Comparison of ENCODE assay signal across 29 cellular contexts in genomic region chr15:68244235-68244634, GRCh38.
"Had no signal": no experiment of that assay in that cellular context is flagged by ENCODE, and none has a peak within 500 bp of the region (broad histone marks: within the 10 kb centered on the region; RNA-seq: fewer than 3 reads in every experiment).

No MANE protein-coding gene starts in this region.

- H3K27me3 Mint-ChIP-seq: dendritic cell treated with granulocyte-macrophage colony-stimulating factor and Interleukin-4, amounts not matched to agents 40 ng/mL and 50 ng/mL, for 4 days had no signal

- H3K27ac Mint-ChIP-seq: dendritic cell treated with granulocyte-macrophage colony-stimulating factor and Interleukin-4, amounts not matched to agents 40 ng/mL and 50 ng/mL, for 4 days; effector memory CD8-positive, alpha-beta T cell; endodermal cell had no signal

- H3K9me3 Mint-ChIP-seq: effector memory CD8-positive, alpha-beta T cell had no signal

- H3K4me3 ChIP-seq: colonic mucosa, coronary artery, dorsolateral prefrontal cortex, esophagus muscularis mucosa, esophagus squamous epithelium, gastrocnemius medialis, gastroesophageal sphincter, heart left ventricle, heart right ventricle, hepatocyte had no signal

- H3K4me1 ChIP-seq: colonic mucosa, esophagus muscularis mucosa, esophagus squamous epithelium, foreskin keratinocyte, gastrocnemius medialis, gastroesophageal sphincter had no signal

- DNase-seq: colonic mucosa; cortex of kidney; dermis blood vessel endothelial cell; dorsolateral prefrontal cortex; effector CD4-positive, alpha-beta T cell; effector CD8-positive, alpha-beta T cell; effector memory CD4-positive, alpha-beta T cell; effector memory CD8-positive, alpha-beta T cell; endodermal cell; erythroblast; esophagus squamous epithelium; foreskin fibroblast; foreskin keratinocyte; foreskin melanocyte; gastrocnemius medialis; glutamatergic neuron; head of caudate nucleus; heart left ventricle; heart right ventricle had no signal

- H3K27ac ChIP-seq: colonic mucosa, coronary artery, dorsolateral prefrontal cortex, epithelial cell of prostate, esophagus muscularis mucosa, esophagus squamous epithelium, foreskin keratinocyte, gastrocnemius medialis, gastroesophageal sphincter, heart left ventricle, heart right ventricle, hepatocyte had no signal

- H2AFZ ChIP-seq: hepatocyte had no signal

- H3K36me3 ChIP-seq: colonic mucosa, esophagus muscularis mucosa, esophagus squamous epithelium, gastrocnemius medialis, gastroesophageal sphincter, heart left ventricle, heart right ventricle had no signal

- H3K27me3 ChIP-seq: colonic mucosa, dorsolateral prefrontal cortex, esophagus muscularis mucosa, esophagus squamous epithelium, foreskin keratinocyte, gastrocnemius medialis, gastroesophageal sphincter, heart left ventricle, heart right ventricle, hepatocyte had no signal

- H3K9me3 ChIP-seq: colonic mucosa, gastrocnemius medialis had no signal

- H3K79me2 ChIP-seq: hepatocyte had no signal

- FAIRE-seq: endometrium, endothelial cell of umbilical vein, frontal cortex had no signal

- H3K4me2 ChIP-seq: hepatocyte had no signal

- ATAC-seq: effector memory CD8-positive, alpha-beta T cell; esophagus mucosa; foreskin keratinocyte; gastrocnemius medialis; gastroesophageal sphincter; heart left ventricle; heart right ventricle had no signal

- H3K4me3 Mint-ChIP-seq: dendritic cell treated with granulocyte-macrophage colony-stimulating factor and Interleukin-4, amounts not matched to agents 40 ng/mL and 50 ng/mL, for 4 days; effector memory CD8-positive, alpha-beta T cell; endodermal cell had no signal
